ENCODE assay signal across 10 cellular contexts in the genomic region with DNA sequence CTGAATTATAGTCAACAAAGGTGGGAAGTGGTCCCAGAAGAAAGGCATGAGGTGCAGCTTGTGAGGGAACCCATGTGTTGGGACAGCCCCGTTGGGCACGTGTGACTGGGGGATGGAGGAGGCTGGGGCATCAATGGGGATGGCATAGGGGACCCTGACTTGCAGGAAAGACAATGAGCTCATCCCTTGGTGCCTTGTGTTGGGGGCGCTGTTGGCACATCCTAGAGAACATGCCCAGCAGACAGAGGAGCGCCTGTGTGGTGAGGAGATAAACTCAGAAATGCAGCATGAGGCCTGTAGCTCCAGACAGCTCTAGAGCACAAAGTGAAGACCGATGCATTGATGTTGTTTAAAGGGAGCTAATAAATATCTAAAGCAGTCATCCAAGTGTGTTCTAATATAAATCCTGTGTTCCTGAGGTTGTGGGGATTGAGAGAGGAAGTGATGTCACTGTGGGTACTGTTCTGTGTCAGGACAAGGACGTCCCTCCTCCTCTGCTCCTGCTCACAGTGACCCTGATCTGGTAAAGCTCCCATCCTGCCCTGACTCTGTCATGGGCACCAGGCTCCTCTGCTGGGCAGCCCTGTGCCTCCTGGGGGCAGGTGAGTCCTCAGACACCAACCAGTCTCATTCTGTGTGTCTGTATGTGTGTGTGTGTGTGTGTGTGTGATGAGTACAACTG.
DNase-seq lines count a peak whose midpoint lies in the region; ATAC-seq and TF ChIP-seq lines count a peak whose summit lies in the region.
"Had no signal": no experiment of that assay in that cellular context is flagged by ENCODE, and none has a peak within 500 bp of the region (broad histone marks: within the 10 kb centered on the region; RNA-seq: fewer than 3 reads in every experiment).

No MANE protein-coding gene starts in this region.

- H3K4me3 ChIP-seq in CD8-positive, alpha-beta memory T cell (ENCODE audit: low read length): no peak overlapping the region
- H3K4me3 ChIP-seq in SJCRH30 (peak overlapping the region; percentile 21), kidney epithelial cell (ENCODE audit: low read depth, low read length) (no peak overlapping the region), prostate gland (no peak overlapping the region)
- H3K4me3 ChIP-seq: skin epidermis had no signal

- no peaks in the 10 kb centered on the region for H3K27me3 ChIP-seq in CD8-positive, alpha-beta memory T cell (ENCODE audit: insufficient read depth, low read length, poor library complexity, severe bottlenecking)
- H3K27me3 ChIP-seq in SJCRH30 (no peaks in the 10 kb centered on the region), kidney epithelial cell (ENCODE audit: control insufficient read depth, insufficient read depth, low read length) (no peaks in the 10 kb centered on the region), prostate gland (replicated peaks; ENCODE audit: insufficient read depth) (no peaks in the 10 kb centered on the region)

- H3K27ac Mint-ChIP-seq in CD8-positive, alpha-beta memory T cell: peak overlapping the region in 7 of 8 donors; percentile 3 to 90 (median 76)
- H3K27ac Mint-ChIP-seq: brain had no signal

- H3K4me1 Mint-ChIP-seq in CD8-positive, alpha-beta memory T cell: peaks cover 19 to 27% (median 20%) of the 10 kb centered on the region in 3 donors

- ATAC-seq in GM21717 (IDR thresholded peaks at IDR 0.05; ENCODE audit: unreplicated experiment) (peak; percentile 45), HG03469 (IDR thresholded peaks at IDR 0.05; ENCODE audit: unreplicated experiment) (no peak)

- no peak for DNase-seq in CD8-positive, alpha-beta memory T cell
- DNase-seq in SJCRH30 (peak in 1 of 2 experiments; percentile 36), kidney epithelial cell (ENCODE audit: low read depth) (peak; percentile 51), NCI-H446 treated with DMSO at 0.1 percent for 48 hours (lab: John Stamatoyannopoulos, UW) (no peak), D341Med (ENCODE audit: low spot score) (no peak), prostate gland (ENCODE audit: low spot score) (no peak)

- H3K4me1 ChIP-seq in CD8-positive, alpha-beta memory T cell (ENCODE audit: insufficient read depth, low read length): peaks cover 18% of the 10 kb centered on the region
- H3K4me1 ChIP-seq in SJCRH30 (peaks cover 37% of the 10 kb centered on the region), prostate gland (replicated peaks) (no peaks in the 10 kb centered on the region)

- CTCF ChIA-PET in CD8-positive, alpha-beta memory T cell (lab: Charles Lee): interaction anchor here (0.9 to 2.6 kb wide), 6 partner anchors 10 to 619 kb away, joined by 3 to 13 read pairs (median 4); no protein-coding TSS in a partner anchor

- H3K4me3 Mint-ChIP-seq in CD8-positive, alpha-beta memory T cell: peak overlapping the region in 6 of 7 donors; percentile 27 to 67 (median 48)
- H3K4me3 Mint-ChIP-seq: brain had no signal

- no peaks in the 10 kb centered on the region for H3K36me3 ChIP-seq in CD8-positive, alpha-beta memory T cell (ENCODE audit: insufficient read depth, low read length)
- H3K36me3 ChIP-seq in SJCRH30 (no peaks in the 10 kb centered on the region), kidney epithelial cell (ENCODE audit: control insufficient read depth, insufficient read depth, low read length) (no peaks in the 10 kb centered on the region), prostate gland (no peaks in the 10 kb centered on the region)

- TF ChIP-seq CTCF in kidney epithelial cell (IDR thresholded peaks at IDR 0.05; ENCODE audit: insufficient read depth, low read length, poor library complexity, severe bottlenecking): no peak
- TF ChIP-seq CTCF in prostate gland (IDR thresholded peaks at IDR 0.05): no peak

- no peaks in the 10 kb centered on the region for H3K9me3 ChIP-seq in CD8-positive, alpha-beta memory T cell (ENCODE audit: low read length)
- no peaks in the 10 kb centered on the region for H3K9me3 ChIP-seq in SJCRH30 (replicated peaks)
- no peaks in the 10 kb centered on the region for H3K9me3 ChIP-seq in prostate gland

- no peak for TF ChIP-seq POLR2A in prostate gland (IDR thresholded peaks at IDR 0.05)

- no peaks in the 10 kb centered on the region for H3K36me3 Mint-ChIP-seq in CD8-positive, alpha-beta memory T cell
- H3K36me3 Mint-ChIP-seq: brain had no signal

- H3K27ac ChIP-seq in CD8-positive, alpha-beta memory T cell (ENCODE audit: low read depth, low read length): no peak overlapping the region
- peak overlapping the region; percentile 9; the same call in 1 of the 2 replicates for H3K27ac ChIP-seq in SJCRH30
- no peak overlapping the region for H3K27ac ChIP-seq in prostate gland

- POLR2A ChIA-PET in CD8-positive, alpha-beta memory T cell (lab: Charles Lee): interaction anchor here (0.5 to 1.0 kb wide), 3 partner anchors 413 to 425 kb away, joined by 3 read pairs; no protein-coding TSS in a partner anchor

- 74% methylated on average over 6 of the region's 6 CpGs for WGBS in prostate gland

- peaks cover 0 to 4% of the 10 kb centered on the region in 2 donors for H3K27me3 Mint-ChIP-seq in CD8-positive, alpha-beta memory T cell

- no peaks in the 10 kb centered on the region for H3K9me3 Mint-ChIP-seq in CD8-positive, alpha-beta memory T cell
- H3K9me3 Mint-ChIP-seq: brain had no signal

- intact Hi-C loops in prostate gland (cut with DNase I): no loop called here
